Comparison of ENCODE assay signal across 1 cellular context in genomic region chr17:39045948-39046679, GRCh38.
A peak's percentile ranks its signal among the peaks of the same experiment; 100 is the strongest.
TF ChIP-seq lines count a peak whose summit lies in the region.

No MANE protein-coding gene starts in this region.

TF ChIP-seq in H1, 55 proteins besides CTCF, POLR2A, EP300 and RAD21:
- peak; percentile 80; the same call in 1 of the 2 replicates for TF ChIP-seq E2F6 (IDR thresholded peaks at IDR 0.05)
- TF ChIP-seq EGR1 (IDR thresholded peaks at IDR 0.05; ENCODE audit: borderline replicate concordance, low read depth, low read length) = no peak
- TF ChIP-seq RBBP5 (IDR thresholded peaks at IDR 0.05; ENCODE audit: borderline replicate concordance, low read depth, low read length) = no peak
- TF ChIP-seq CREB1 (IDR thresholded peaks at IDR 0.05) = peak; percentile 43; the same call in 1 of the 2 replicates
- TF ChIP-seq TEAD4 (IDR thresholded peaks at IDR 0.05; ENCODE audit: low read depth, low read length) = no peak
- TF ChIP-seq CEBPB (IDR thresholded peaks at IDR 0.05; ENCODE audit: low read depth, low read length) = peak; percentile 59; the same call in 1 of the 2 replicates
- TF ChIP-seq MAX (IDR thresholded peaks at IDR 0.05) = peak; percentile 78
- no peak for TF ChIP-seq FOSL1 (IDR thresholded peaks at IDR 0.05; ENCODE audit: insufficient read depth, low read depth, low read length)
- TF ChIP-seq TBP (IDR thresholded peaks at IDR 0.05; ENCODE audit: low read depth, low read length) = peak; percentile 52; the same call in 1 of the 2 replicates
- peak; percentile 53 for TF ChIP-seq TAF7 (optimal IDR thresholded peaks at IDR 0.05; ENCODE audit: borderline replicate concordance, low read depth, low read length)
